Comparison of ENCODE assay signal across 12 cellular contexts in genomic region chr15:68552773-68553172, GRCh38. TPM values are rescaled to one million over a fixed set of nuclear protein-coding genes. Genes with fewer than 3 reads are reported as not detected.
DNase-seq lines count a peak whose midpoint lies in the region; ATAC-seq and TF ChIP-seq lines count a peak whose summit lies in the region.
"Had no signal": no experiment of that assay in that cellular context is flagged by ENCODE, and none has a peak within 500 bp of the region (broad histone marks: within the 10 kb centered on the region; RNA-seq: fewer than 3 reads in every experiment).

No MANE protein-coding gene starts in this region.

- H3K9me3 Mint-ChIP-seq in type B pancreatic cell (no peaks in the 10 kb centered on the region), natural killer cell (no peaks in the 10 kb centered on the region)
- H3K9me3 Mint-ChIP-seq in natural killer cell treated with Interleukin-12 subunit alpha and Interleukin-12 subunit beta and Interleukin-15 and Interleukin-18, amount 100 ng/mL, for 72 hours, result no peaks in the 10 kb centered on the region
- H3K9me3 Mint-ChIP-seq: nephron had no signal

- intact Hi-C loops in left ventricle myocardium superior (cut with micrococcal nuclease), result loop anchor here (5.0 kb wide), 2 partner anchors 120 to 325 kb away; no protein-coding TSS in a partner anchor
- intact Hi-C loops in Right ventricle myocardium inferior (cut with DNase I), result loop anchor here (5.0 kb wide), 1 partner anchor 370 kb away; no protein-coding TSS in a partner anchor
- intact Hi-C loops in natural killer cell (cut with micrococcal nuclease), result no loop called here

- H3K4me1 Mint-ChIP-seq in type B pancreatic cell (ENCODE audit: unreplicated experiment), result peaks cover 5% of the 10 kb centered on the region
- no peaks in the 10 kb centered on the region for H3K4me1 Mint-ChIP-seq in natural killer cell
- no peaks in the 10 kb centered on the region for H3K4me1 Mint-ChIP-seq in natural killer cell treated with Interleukin-12 subunit alpha and Interleukin-12 subunit beta and Interleukin-15 and Interleukin-18, amount 100 ng/mL, for 72 hours (ENCODE audit: low read depth in 2 of 2)

- H3K27ac Mint-ChIP-seq in type B pancreatic cell (no peak overlapping the region), natural killer cell (no peak overlapping the region)
- no peak overlapping the region for H3K27ac Mint-ChIP-seq in natural killer cell treated with Interleukin-12 subunit alpha and Interleukin-12 subunit beta and Interleukin-15 and Interleukin-18, amount 100 ng/mL, for 72 hours

- H3K27me3 Mint-ChIP-seq in type B pancreatic cell, result peaks cover 48% of the 10 kb centered on the region
- H3K27me3 Mint-ChIP-seq in natural killer cell (ENCODE audit: low read depth in 2 of 2), result peaks cover 23 to 34% of the 10 kb centered on the region in 2 donors
- H3K27me3 Mint-ChIP-seq in natural killer cell treated with Interleukin-12 subunit alpha and Interleukin-12 subunit beta and Interleukin-15 and Interleukin-18, amount 100 ng/mL, for 72 hours, result peaks cover 48% of the 10 kb centered on the region in 2 donors

- TF ChIP-seq CTCF in type B pancreatic cell (conservative IDR thresholded peaks at IDR 0.05) (no peak), natural killer cell (IDR thresholded peaks at IDR 0.05) (no peak)

- H3K4me3 Mint-ChIP-seq in type B pancreatic cell, result no peak overlapping the region
- no peak overlapping the region for H3K4me3 Mint-ChIP-seq in natural killer cell
- no peak overlapping the region for H3K4me3 Mint-ChIP-seq in natural killer cell treated with Interleukin-12 subunit alpha and Interleukin-12 subunit beta and Interleukin-15 and Interleukin-18, amount 100 ng/mL, for 72 hours
- H3K4me3 Mint-ChIP-seq: nephron had no signal

- peak; percentile 32 for ATAC-seq in left ventricle myocardium superior
- ATAC-seq in Right ventricle myocardium inferior, result no peak
- ATAC-seq in natural killer cell, result no peak
- no peak for ATAC-seq in HG03196 (IDR thresholded peaks at IDR 0.05; ENCODE audit: unreplicated experiment)
- ATAC-seq in natural killer cell treated with Interleukin-12 subunit alpha and Interleukin-12 subunit beta and Interleukin-15 and Interleukin-18, amount 100 ng/mL, for 72 hours, result no peak

- DNase-seq in left ventricle myocardium superior (no peak), Right ventricle myocardium inferior (ENCODE audit: missing footprints) (no peak), anterior cingulate cortex (lab: John Stamatoyannopoulos, UW) (peak in 46 of 58 donors; percentile 11 to 89 (median 61)), iris pigment epithelial cell (ENCODE audit: low read depth) (peak; percentile 59), type B pancreatic cell (ENCODE audit: extremely low spot score, unreplicated experiment) (peak; percentile 55), natural killer cell (no peak)
- DNase-seq in natural killer cell treated with Interleukin-12 subunit alpha and Interleukin-12 subunit beta and Interleukin-15 and Interleukin-18, amount 100 ng/mL, for 72 hours (ENCODE audit: low spot score), result no peak
- DNase-seq: erythroblast; NCI-H2081 treated with DMSO at 0.1 percent for 48 hours; stimulated activated CD4-positive, alpha-beta T cell treated with anti-CD3 and anti-CD28 coated beads, Interleukin-15, amount 100 ng/mL, for 24 hours had no signal

- no peaks in the 10 kb centered on the region for H3K36me3 Mint-ChIP-seq in type B pancreatic cell
- H3K36me3 Mint-ChIP-seq in natural killer cell, result no peaks in the 10 kb centered on the region
- no peaks in the 10 kb centered on the region for H3K36me3 Mint-ChIP-seq in natural killer cell treated with Interleukin-12 subunit alpha and Interleukin-12 subunit beta and Interleukin-15 and Interleukin-18, amount 100 ng/mL, for 72 hours

RNA-seq across cellular contexts. Expression of gene CORO2B, which starts 26.0 kb away (rescaled TPM):
- total RNA-seq in left ventricle myocardium superior (5.9 TPM), Right ventricle myocardium inferior (8.5 TPM), type B pancreatic cell (ENCODE audit: low replicate concordance) (1.6 and 3.9 TPM in 2 replicates), natural killer cell (under 1 TPM in 1 of 3 donors, not detected in 2; 0.13 TPM)
- total RNA-seq in natural killer cell treated with Interleukin-12 subunit alpha and Interleukin-12 subunit beta and Interleukin-15 and Interleukin-18, amount 100 ng/mL, for 72 hours, result not detected

Comparison
In these comparisons a context has a peak if more than half of its experiments do, and no peak if none do; other contexts are left out.
1. DNase-seq: peak in anterior cingulate cortex (46 of 58), iris pigment epithelial cell (single experiment) and type B pancreatic cell (single experiment); none in left ventricle myocardium superior (single experiment), Right ventricle myocardium inferior (single experiment), natural killer cell (single experiment) and natural killer cell treated with Interleukin-12 subunit alpha and Interleukin-12 subunit beta and Interleukin-15 and Interleukin-18, amount 100 ng/mL, for 72 hours (single experiment).